In genomic region chr12:93092559-93092945, GRCh38 we compare ENCODE assay signal across 16 cellular contexts.
DNase-seq lines count a peak whose midpoint lies in the region; ATAC-seq and TF ChIP-seq lines count a peak whose summit lies in the region.
"Had no signal": no experiment of that assay in that cellular context is flagged by ENCODE, and none has a peak within 500 bp of the region (broad histone marks: within the 10 kb centered on the region; RNA-seq: fewer than 3 reads in every experiment).

No MANE protein-coding gene starts in this region.

- no peak for ATAC-seq in left ventricle myocardium superior
- peak; percentile 16; the same call in 1 of the 3 replicates for ATAC-seq in RWPE2 (ENCODE audit: low read depth)
- peak; percentile 19 for ATAC-seq in foreskin keratinocyte
- ATAC-seq in WTC11: no peak
- no peak for ATAC-seq in T-cell (replicated peaks in 1 of 4)
- ATAC-seq: GM12878 had no signal

- H3K27me3 Mint-ChIP-seq in WTC11 (ENCODE audit: low read depth): no peaks in the 10 kb centered on the region
- H3K27me3 Mint-ChIP-seq in T-cell: no peaks in the 10 kb centered on the region
- no peaks in the 10 kb centered on the region for H3K27me3 Mint-ChIP-seq in endothelial cell (ENCODE audit: unreplicated experiment)
- H3K27me3 Mint-ChIP-seq: CD4-positive, CD25-positive, alpha-beta regulatory T cell had no signal

- no peak overlapping the region for H3K27ac Mint-ChIP-seq in WTC11
- H3K27ac Mint-ChIP-seq in T-cell: no peak overlapping the region
- no peak overlapping the region for H3K27ac Mint-ChIP-seq in endothelial cell (ENCODE audit: unreplicated experiment)
- H3K27ac Mint-ChIP-seq: CD4-positive, CD25-positive, alpha-beta regulatory T cell; H9 had no signal

- DNase-seq in left ventricle myocardium inferior (no peak), left ventricle myocardium superior (no peak), RWPE2 (ENCODE audit: low spot score) (no peak), foreskin keratinocyte (no peak), WTC11 (ENCODE audit: low spot score) (no peak), T-cell (no peak), endothelial cell (ENCODE audit: low spot score) (no peak), OCI-M1 (lab: John Stamatoyannopoulos, UW) (no peak)
- DNase-seq: ACHN; Calu3; CD4-positive, CD25-positive, alpha-beta regulatory T cell; DMS 273 treated with DMSO at 0.1 percent for 48 hours; GOT3; H9 had no signal

- H3K4me3 Mint-ChIP-seq in WTC11 (no peak overlapping the region), T-cell (no peak overlapping the region), endothelial cell (ENCODE audit: unreplicated experiment) (no peak overlapping the region)
- H3K4me3 Mint-ChIP-seq: CD4-positive, CD25-positive, alpha-beta regulatory T cell; H9 had no signal

- no peaks in the 10 kb centered on the region for H3K9me3 Mint-ChIP-seq in WTC11
- H3K9me3 Mint-ChIP-seq in T-cell: no peaks in the 10 kb centered on the region
- H3K9me3 Mint-ChIP-seq in endothelial cell (ENCODE audit: unreplicated experiment): no peaks in the 10 kb centered on the region
- H3K9me3 Mint-ChIP-seq: CD4-positive, CD25-positive, alpha-beta regulatory T cell; H9 had no signal

- no peak for TF ChIP-seq CTCF in left ventricle myocardium inferior (IDR thresholded peaks at IDR 0.05; ENCODE audit: borderline replicate concordance)
- no peak for TF ChIP-seq CTCF in RWPE2 (IDR thresholded peaks at IDR 0.05; ENCODE audit: poor library complexity, severe bottlenecking)
- no peak for TF ChIP-seq CTCF in foreskin keratinocyte (conservative IDR thresholded peaks at IDR 0.05)
- no peak for TF ChIP-seq CTCF in WTC11 (IDR thresholded peaks at IDR 0.05)
- TF ChIP-seq CTCF in endothelial cell (IDR thresholded peaks at IDR 0.05; ENCODE audit: unreplicated experiment): no peak

- H3K36me3 ChIP-seq in left ventricle myocardium inferior (no peaks in the 10 kb centered on the region), RWPE2 (ENCODE audit: low read depth) (no peaks in the 10 kb centered on the region)
- H3K36me3 ChIP-seq: BLaER1 treated with 17β-estradiol and CSF1 and Interleukin-3, amounts not matched to agents 10 nM and 100 nM had no signal

- intact Hi-C loops in left ventricle myocardium inferior (cut with micrococcal nuclease): no loop called here
- intact Hi-C loops in left ventricle myocardium superior (cut with micrococcal nuclease): no loop called here

- no peaks in the 10 kb centered on the region for H3K36me3 Mint-ChIP-seq in WTC11
- H3K36me3 Mint-ChIP-seq in T-cell: no peaks in the 10 kb centered on the region
- no peaks in the 10 kb centered on the region for H3K36me3 Mint-ChIP-seq in endothelial cell (ENCODE audit: low read depth, unreplicated experiment)
- H3K36me3 Mint-ChIP-seq: CD4-positive, CD25-positive, alpha-beta regulatory T cell had no signal

- CTCF ChIA-PET in WTC11 (lab: Charles Lee): no interaction called here
- CTCF ChIA-PET in T-cell (lab: Charles Lee): interaction anchor here (0.5 to 0.6 kb wide), 2 partner anchors 12 to 326 kb away, joined by 3 read pairs; no protein-coding TSS in a partner anchor

- H3K27ac ChIP-seq in left ventricle myocardium inferior (replicated peaks): no peak overlapping the region
- peak overlapping the region; percentile 89 for H3K27ac ChIP-seq in RWPE2 (ENCODE audit: poor library complexity, severe bottlenecking)
- H3K27ac ChIP-seq in foreskin keratinocyte: no peak overlapping the region
- H3K27ac ChIP-seq: BLaER1 treated with 17β-estradiol and CSF1 and Interleukin-3, amounts not matched to agents 10 nM and 100 nM had no signal

- H3K27me3 ChIP-seq in left ventricle myocardium inferior (ENCODE audit: low read depth): no peaks in the 10 kb centered on the region
- no peaks in the 10 kb centered on the region for H3K27me3 ChIP-seq in RWPE2 (ENCODE audit: insufficient read depth, poor library complexity, severe bottlenecking)
- H3K27me3 ChIP-seq in foreskin keratinocyte: no peaks in the 10 kb centered on the region
- H3K27me3 ChIP-seq: BLaER1 treated with 17β-estradiol and CSF1 and Interleukin-3, amounts not matched to agents 10 nM and 100 nM had no signal

- H3K4me3 ChIP-seq in left ventricle myocardium inferior: peak overlapping the region; percentile 12
- no peak overlapping the region for H3K4me3 ChIP-seq in RWPE2 (ENCODE audit: severe bottlenecking)
- H3K4me3 ChIP-seq: BLaER1 treated with 17β-estradiol and CSF1 and Interleukin-3, amounts not matched to agents 10 nM and 100 nM; GM12878 had no signal

- H3K9me3 ChIP-seq in left ventricle myocardium inferior (replicated peaks): no peaks in the 10 kb centered on the region
- H3K9me3 ChIP-seq in RWPE2 (ENCODE audit: severe bottlenecking): no peaks in the 10 kb centered on the region
- H3K9me3 ChIP-seq: BLaER1 treated with 17β-estradiol and CSF1 and Interleukin-3, amounts not matched to agents 10 nM and 100 nM had no signal

- H3K4me1 ChIP-seq in left ventricle myocardium inferior: no peaks in the 10 kb centered on the region
- H3K4me1 ChIP-seq in RWPE2 (ENCODE audit: insufficient read depth, poor library complexity, severe bottlenecking): peaks cover 34% of the 10 kb centered on the region
- H3K4me1 ChIP-seq in foreskin keratinocyte: peaks cover 16% of the 10 kb centered on the region

- POLR2A ChIA-PET in WTC11 (lab: Charles Lee) (no interaction called here), T-cell (lab: Charles Lee) (no interaction called here)

- H3K4me1 Mint-ChIP-seq in WTC11 (peaks cover 14% of the 10 kb centered on the region), T-cell (peaks cover 5 to 10% (median 6%) of the 10 kb centered on the region in 3 donors), endothelial cell (ENCODE audit: unreplicated experiment) (no peaks in the 10 kb centered on the region)

TF ChIP-seq in WTC11, 78 proteins besides CTCF, POLR2A, EP300 and RAD21:
- TF ChIP-seq JAZF1 (CRISPR knock-in tag; IDR thresholded peaks at IDR 0.05): no peak

Comparison
In these comparisons a context has a peak if more than half of its experiments do, and no peak if none do; other contexts are left out.
1. ATAC-seq: peak in RWPE2 (single experiment) and foreskin keratinocyte (single experiment); none in left ventricle myocardium superior (single experiment), WTC11 (single experiment) and T-cell (0 of 4).